In the genomic region with DNA sequence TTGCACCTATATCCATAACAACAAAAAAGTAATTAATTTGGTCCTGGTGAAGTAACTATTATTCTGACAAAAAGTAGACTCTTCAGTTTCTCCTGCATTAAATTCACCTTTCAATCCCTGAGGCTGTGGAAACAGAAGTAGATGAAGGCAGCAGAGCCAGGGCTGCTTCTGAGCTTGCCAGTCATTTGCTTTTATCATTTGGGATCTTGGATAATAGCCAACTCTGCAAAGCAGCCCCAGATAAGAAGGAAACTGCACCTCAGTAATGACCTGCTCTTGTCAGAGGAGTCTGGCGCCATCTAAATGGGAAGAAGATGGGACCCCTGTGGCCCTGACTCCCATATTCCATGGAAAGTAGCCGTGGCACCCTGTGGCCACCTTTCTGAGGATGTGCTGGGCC, we compare ENCODE assay signal across 22 cellular contexts. TPM values are rescaled to one million over a fixed set of nuclear protein-coding genes. Genes with fewer than 3 reads are reported as not detected.
DNase-seq lines count a peak whose midpoint lies in the region; ATAC-seq, FAIRE-seq and TF ChIP-seq lines count a peak whose summit lies in the region.
"Had no signal": no experiment of that assay in that cellular context is flagged by ENCODE, and none has a peak within 500 bp of the region (broad histone marks: within the 10 kb centered on the region; RNA-seq: fewer than 3 reads in every experiment).

No MANE protein-coding gene starts in this region.

- CTCF ChIA-PET in A673 (lab: Charles Lee) (no interaction called here), endothelial cell of umbilical vein (lab: Charles Lee) (interaction anchor here (0.6 kb wide), 1 partner anchor 17 kb away, joined by 3 read pairs; no protein-coding TSS in a partner anchor), WTC11 (lab: Charles Lee) (no interaction called here)
- CTCF ChIA-PET in activated naive CD4-positive, alpha-beta T cell treated with anti-CD3 and anti-CD28 coated beads, Interleukin-2, amount 10 ng/mL, durations not matched to agents 7 days and 5 days (lab: Charles Lee): no interaction called here

- H3K4me3 Mint-ChIP-seq in activated naive CD4-positive, alpha-beta T cell treated with anti-CD3 and anti-CD28 coated beads, Interleukin-2, amount 10 ng/mL, durations not matched to agents 7 days and 5 days: no peak overlapping the region
- H3K4me3 Mint-ChIP-seq in WTC11: no peak overlapping the region

- no peak overlapping the region for H3K27ac ChIP-seq in A673 (ENCODE audit: low read depth, low read length, poor library complexity, severe bottlenecking)
- H3K27ac ChIP-seq in DND-41 (ENCODE audit: low read length): peak overlapping the region; percentile 68
- no peak overlapping the region for H3K27ac ChIP-seq in endothelial cell of umbilical vein (ENCODE audit: insufficient read depth, low read depth, low read length)
- H3K27ac ChIP-seq: C4-2B had no signal

- BruUV-seq in A673 (replicated peaks; lab: Mats Ljungman, UMichigan) (no TSS peak), endothelial cell of umbilical vein (replicated peaks; lab: Mats Ljungman, UMichigan) (no TSS peak)

- H3K36me3 Mint-ChIP-seq in activated naive CD4-positive, alpha-beta T cell treated with anti-CD3 and anti-CD28 coated beads, Interleukin-2, amount 10 ng/mL, durations not matched to agents 7 days and 5 days: no peaks in the 10 kb centered on the region
- no peaks in the 10 kb centered on the region for H3K36me3 Mint-ChIP-seq in WTC11

- TF ChIP-seq CTCF in A673 (conservative IDR thresholded peaks at IDR 0.05; ENCODE audit: low read depth, low read length) (no peak), DND-41 (IDR thresholded peaks at IDR 0.05; ENCODE audit: borderline replicate concordance, extremely low read depth, low read length, poor library complexity, severe bottlenecking) (no peak), endothelial cell of umbilical vein (IDR thresholded peaks at IDR 0.05; ENCODE audit: extremely low read depth in 1 of 2, insufficient read depth in 1 of 2, low read depth in 1 of 2, low read length in 2 of 2) (no peak), WTC11 (IDR thresholded peaks at IDR 0.05) (no peak)

- FAIRE-seq in endothelial cell of umbilical vein (lab: Jason Lieb, UNC): peak; percentile 12
- FAIRE-seq: G401.6 had no signal

- H3K36me3 ChIP-seq in A673 (ENCODE audit: insufficient read depth, low read length, poor library complexity, severe bottlenecking) (no peaks in the 10 kb centered on the region), DND-41 (ENCODE audit: insufficient read depth, low read length) (peaks cover 97% of the 10 kb centered on the region), endothelial cell of umbilical vein (ENCODE audit: control insufficient read depth in 2 of 2, extremely low read depth in 1 of 2, insufficient read depth in 2 of 2, low read length in 2 of 2) (no peaks in the 10 kb centered on the region)

- POLR2A ChIA-PET in A673 (lab: Charles Lee; ENCODE audit: low non-redundant PET) (no interaction called here), endothelial cell of umbilical vein (lab: Charles Lee) (no interaction called here), WTC11 (lab: Charles Lee) (no interaction called here)

- H3K27me3 Mint-ChIP-seq in activated naive CD4-positive, alpha-beta T cell treated with anti-CD3 and anti-CD28 coated beads, Interleukin-2, amount 10 ng/mL, durations not matched to agents 7 days and 5 days: peaks cover 77% of the 10 kb centered on the region
- H3K27me3 Mint-ChIP-seq in WTC11 (ENCODE audit: low read depth): peaks cover 2% of the 10 kb centered on the region; the same call in 1 of the 2 replicates

- no peak overlapping the region for H3K27ac Mint-ChIP-seq in activated naive CD4-positive, alpha-beta T cell treated with anti-CD3 and anti-CD28 coated beads, Interleukin-2, amount 10 ng/mL, durations not matched to agents 7 days and 5 days
- no peak overlapping the region for H3K27ac Mint-ChIP-seq in WTC11

- H3K27me3 ChIP-seq in A673 (replicated peaks; ENCODE audit: insufficient read depth, low read depth, low read length, poor library complexity): no peaks in the 10 kb centered on the region
- no peaks in the 10 kb centered on the region for H3K27me3 ChIP-seq in DND-41 (ENCODE audit: insufficient read depth, low read length, poor library complexity)
- H3K27me3 ChIP-seq in endothelial cell of umbilical vein (ENCODE audit: control insufficient read depth in 2 of 2, insufficient read depth in 2 of 2, low read length in 2 of 2): peaks cover 6 to 15% of the 10 kb centered on the region in 2 experiments

- H2AFZ ChIP-seq in DND-41 (ENCODE audit: low read depth, low read length) (no peak overlapping the region), endothelial cell of umbilical vein (ENCODE audit: low read depth, low read length) (no peak overlapping the region)

- no peak for ATAC-seq in DND-41 (ENCODE audit: insufficient read depth, low read depth)
- no peak for ATAC-seq in HG03342 (IDR thresholded peaks at IDR 0.05; ENCODE audit: unreplicated experiment)
- no peak for ATAC-seq in WTC11

- peaks cover 100% of the 10 kb centered on the region for H3K79me2 ChIP-seq in DND-41 (ENCODE audit: insufficient read depth, low read length)
- H3K79me2 ChIP-seq in endothelial cell of umbilical vein (ENCODE audit: control insufficient read depth, insufficient read depth, low read length): no peaks in the 10 kb centered on the region

- H3K9me3 ChIP-seq in A673 (ENCODE audit: low read depth, low read length, poor library complexity, severe bottlenecking) (no peaks in the 10 kb centered on the region), DND-41 (ENCODE audit: insufficient read depth, low read length, severe bottlenecking) (no peaks in the 10 kb centered on the region), endothelial cell of umbilical vein (replicated peaks; ENCODE audit: control insufficient read depth, insufficient read depth, low read length) (no peaks in the 10 kb centered on the region)

- intact Hi-C loops in A673 (cut with micrococcal nuclease; ENCODE audit: unreplicated experiment) (no loop called here), endothelial cell of umbilical vein (cut with micrococcal nuclease) (no loop called here)

- H3K9me3 Mint-ChIP-seq in activated naive CD4-positive, alpha-beta T cell treated with anti-CD3 and anti-CD28 coated beads, Interleukin-2, amount 10 ng/mL, durations not matched to agents 7 days and 5 days: no peaks in the 10 kb centered on the region
- H3K9me3 Mint-ChIP-seq in WTC11: peaks cover 10% of the 10 kb centered on the region

- H3K4me1 ChIP-seq in A673 (ENCODE audit: insufficient read depth, low read length, poor library complexity, severe bottlenecking) (no peaks in the 10 kb centered on the region), DND-41 (ENCODE audit: insufficient read depth, low read length) (peaks cover 95% of the 10 kb centered on the region), endothelial cell of umbilical vein (ENCODE audit: control insufficient read depth, extremely low read depth, insufficient read depth, low read length) (no peaks in the 10 kb centered on the region)

- no peak overlapping the region for H3K4me3 ChIP-seq in A673 (ENCODE audit: low read depth, low read length, poor library complexity, severe bottlenecking)
- no peak overlapping the region for H3K4me3 ChIP-seq in DND-41 (ENCODE audit: low read depth in 1 of 2, low read length in 2 of 2)
- no peak overlapping the region for H3K4me3 ChIP-seq in endothelial cell of umbilical vein (replicated peaks in 1 of 3; ENCODE audit: insufficient read depth in 1 of 3, low read depth in 1 of 3, low read length in 3 of 3)

- no peaks in the 10 kb centered on the region for H3K9me1 ChIP-seq in endothelial cell of umbilical vein (replicated peaks; ENCODE audit: control insufficient read depth, extremely low read depth, insufficient read depth, low read length)

- H3K4me1 Mint-ChIP-seq in activated naive CD4-positive, alpha-beta T cell treated with anti-CD3 and anti-CD28 coated beads, Interleukin-2, amount 10 ng/mL, durations not matched to agents 7 days and 5 days: peaks cover 14% of the 10 kb centered on the region
- H3K4me1 Mint-ChIP-seq in WTC11: peaks cover 6% of the 10 kb centered on the region; the same call in 1 of the 2 replicates

- dilution Hi-C loops in endothelial cell of umbilical vein (cut with MboI; ENCODE audit: extremely low pct_ligation_motif_present, low sequenced_read_pairs): no loop called here

- DNase-seq in A673 (ENCODE audit: low spot score) (peak; percentile 4), DND-41 (no peak), NCI-H69 (lab: John Stamatoyannopoulos, UW) (peak; percentile 10), endothelial cell of umbilical vein (ENCODE audit: low read depth, low spot score) (no peak), NCI-H2029 treated with DMSO at 0.1 percent for 48 hours (lab: John Stamatoyannopoulos, UW) (no peak), WTC11 (ENCODE audit: low spot score) (no peak)
- no peak for DNase-seq in activated naive CD4-positive, alpha-beta T cell treated with anti-CD3 and anti-CD28 coated beads, Interleukin-2, amount 10 ng/mL, durations not matched to agents 7 days and 5 days
- DNase-seq: AML-193, Karpas-422, MM.1S, NCI-H1092, NCI-H1694 treated with DMSO at 0.1 percent for 48 hours, NCI-H446, NCI-H526 treated with DMSO at 0.1 percent for 48 hours, OCI-M1, SHP77 treated with DMSO at 0.1 percent for 48 hours had no signal

- TF ChIP-seq POLR2A in endothelial cell of umbilical vein (IDR thresholded peaks at IDR 0.05; ENCODE audit: low read depth, low read length): no peak

- no peak overlapping the region for H3K9ac ChIP-seq in DND-41 (ENCODE audit: low read depth, low read length)
- H3K9ac ChIP-seq in endothelial cell of umbilical vein (replicated peaks; ENCODE audit: extremely low read depth, insufficient read depth, low read length): no peak overlapping the region

- H3K4me2 ChIP-seq in DND-41 (ENCODE audit: insufficient read depth, low read length) (peak overlapping the region; percentile 25; the same call in 1 of the 2 replicates), endothelial cell of umbilical vein (ENCODE audit: insufficient read depth, low read length) (no peak overlapping the region)

- H4K20me1 ChIP-seq in DND-41 (ENCODE audit: insufficient read depth, low read length) (peaks cover 92% of the 10 kb centered on the region), endothelial cell of umbilical vein (replicated peaks; ENCODE audit: control insufficient read depth, extremely low read depth, insufficient read depth, low read length) (no peaks in the 10 kb centered on the region)

RNA-seq across cellular contexts. Expression of gene CCR9, which starts 9.7 kb away (rescaled TPM):
- total RNA-seq in A673 (2021) (not detected in 2 replicates), endothelial cell of umbilical vein (not detected in 2 replicates), WTC11 (2021) (not detected in 3 replicates)
- polyA plus RNA-seq in endothelial cell of umbilical vein: not detected in 2 replicates
- not detected in 2 replicates for polyA plus RNA-seq in endothelial cell of umbilical vein (2011; cell fraction: cytosol; rRNA removed)
- polyA plus RNA-seq in endothelial cell of umbilical vein (2011; cell fraction: nucleus; rRNA removed): not detected in 2 replicates
- not detected in 2 replicates for polyA plus RNA-seq in endothelial cell of umbilical vein (2012)
- polyA minus RNA-seq in endothelial cell of umbilical vein: not detected in 2 replicates
- polyA minus RNA-seq in endothelial cell of umbilical vein (2011; cell fraction: cytosol; rRNA and poly(A)+ RNA removed): not detected
- polyA minus RNA-seq in endothelial cell of umbilical vein (2011; cell fraction: nucleus; rRNA and poly(A)+ RNA removed): not detected in 2 replicates
- total RNA-seq: H4; HT-29; T-helper 1 cell treated with Interleukin-12 subunit alpha and Interleukin-12 subunit beta and Interleukin-4 antibody, amounts not matched to agents 30 ng/mL and 1 ng/mL, for 36 hours had no signal

RNA-seq across cellular contexts. Expression of gene CXCR6, which starts 47.2 kb away (rescaled TPM):
- total RNA-seq in A673 (2021): not detected in 2 replicates
- total RNA-seq in endothelial cell of umbilical vein: not detected in 2 replicates
- not detected in 2 replicates for polyA plus RNA-seq in endothelial cell of umbilical vein
- polyA plus RNA-seq in endothelial cell of umbilical vein (2011; cell fraction: cytosol; rRNA removed): not detected in 2 replicates
- not detected in 2 replicates for polyA plus RNA-seq in endothelial cell of umbilical vein (2011; cell fraction: nucleus; rRNA removed)
- polyA plus RNA-seq in endothelial cell of umbilical vein (2012): 0.10 and 0.13 TPM in 2 replicates
- polyA minus RNA-seq in endothelial cell of umbilical vein: not detected in 2 replicates
- not detected for polyA minus RNA-seq in endothelial cell of umbilical vein (2011; cell fraction: cytosol; rRNA and poly(A)+ RNA removed)
- not detected in 2 replicates for polyA minus RNA-seq in endothelial cell of umbilical vein (2011; cell fraction: nucleus; rRNA and poly(A)+ RNA removed)
- not detected in 3 replicates for total RNA-seq in WTC11 (2021)
- total RNA-seq: H4, HT-29 had no signal

RNA-seq across cellular contexts. Expression of gene LZTFL1, which starts 54.1 kb away (rescaled TPM):
- total RNA-seq in A673 (2021): 9.5 and 10.6 TPM in 2 replicates
- total RNA-seq in endothelial cell of umbilical vein: 15.1 and 18.2 TPM in 2 replicates
- 9.7 and 26.1 TPM in 2 replicates for polyA plus RNA-seq in endothelial cell of umbilical vein
- polyA plus RNA-seq in endothelial cell of umbilical vein (2011; cell fraction: cytosol; rRNA removed): 10.7 and 11.4 TPM in 2 replicates
- 14.0 and 18.6 TPM in 2 replicates for polyA plus RNA-seq in endothelial cell of umbilical vein (2011; cell fraction: nucleus; rRNA removed)
- 9.9 and 13.5 TPM in 2 replicates for polyA plus RNA-seq in endothelial cell of umbilical vein (2012)
- 12.0 and 18.2 TPM in 2 replicates for polyA minus RNA-seq in endothelial cell of umbilical vein
- 5.0 TPM for polyA minus RNA-seq in endothelial cell of umbilical vein (2011; cell fraction: cytosol; rRNA and poly(A)+ RNA removed)
- 10.0 and 10.5 TPM in 2 replicates for polyA minus RNA-seq in endothelial cell of umbilical vein (2011; cell fraction: nucleus; rRNA and poly(A)+ RNA removed)
- total RNA-seq in WTC11 (2021): 9.1 to 9.6 TPM (median 9.6 TPM) in 3 replicates

Comparison
In these comparisons a context has a peak if more than half of its experiments do, and no peak if none do; other contexts are left out.
1. DNase-seq: peak in A673 (single experiment) and NCI-H69 (single experiment); none in DND-41 (single experiment), endothelial cell of umbilical vein (single experiment), activated naive CD4-positive, alpha-beta T cell treated with anti-CD3 and anti-CD28 coated beads, Interleukin-2, amount 10 ng/mL, durations not matched to agents 7 days and 5 days (single experiment), NCI-H2029 treated with DMSO at 0.1 percent for 48 hours (single experiment) and WTC11 (single experiment).